31 cellular contexts compared by ENCODE assay signal in the genomic region with DNA sequence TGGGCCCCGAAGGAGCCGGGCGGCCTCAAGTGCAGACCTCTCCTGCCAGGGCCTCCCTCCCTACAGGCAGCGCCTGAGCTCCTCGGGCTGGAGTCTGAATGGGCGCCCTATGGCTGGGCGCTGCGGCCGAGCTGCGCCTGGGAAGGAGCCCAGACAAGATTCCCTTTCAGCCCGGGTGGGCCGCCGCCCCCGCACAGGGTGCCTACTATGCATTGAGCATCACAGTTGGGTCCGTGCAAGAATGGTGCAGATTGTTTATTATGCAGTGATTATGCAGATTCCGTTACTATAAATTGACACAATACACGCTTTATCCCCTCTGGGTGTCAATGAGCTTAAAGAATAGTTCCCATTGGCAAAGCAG.
DNase-seq lines count a peak whose midpoint lies in the region; ATAC-seq and TF ChIP-seq lines count a peak whose summit lies in the region.
"Had no signal": no experiment of that assay in that cellular context is flagged by ENCODE, and none has a peak within 500 bp of the region (broad histone marks: within the 10 kb centered on the region; RNA-seq: fewer than 3 reads in every experiment).

No MANE protein-coding gene starts in this region.

- H3K4me1 Mint-ChIP-seq in activated naive CD4-positive, alpha-beta T cell treated with anti-CD3 and anti-CD28 coated beads for 36 hours (ENCODE audit: low read depth) = peaks cover 50% of the 10 kb centered on the region
- H3K4me1 Mint-ChIP-seq in stimulated activated memory B cell treated with anti-CD40 and anti-IgM and Interleukin-4, amounts not matched to agents 10 μg/mL and 1 μg/mL and 100 μg/mL, for 72 hours = peaks cover 71% of the 10 kb centered on the region
- H3K4me1 Mint-ChIP-seq: GM23338 had no signal

- POLR2A ChIA-PET in OCI-LY7 (lab: Charles Lee) = no interaction called here

- peak overlapping the region; percentile 41 for H3K27ac Mint-ChIP-seq in activated naive CD4-positive, alpha-beta T cell treated with anti-CD3 and anti-CD28 coated beads for 36 hours
- H3K27ac Mint-ChIP-seq in stimulated activated memory B cell treated with anti-CD40 and anti-IgM and Interleukin-4, amounts not matched to agents 10 μg/mL and 1 μg/mL and 100 μg/mL, for 72 hours = peak overlapping the region; percentile 11
- H3K27ac Mint-ChIP-seq: activated CD8-positive, alpha-beta T cell treated with anti-CD3 and anti-CD28 coated beads for 36 hours; GM23338; naive B cell had no signal

- no peak overlapping the region for H3K4me2 ChIP-seq in OCI-LY7 (ENCODE audit: low read length)
- H3K4me2 ChIP-seq: GM23338 had no signal

- H2AFZ ChIP-seq in OCI-LY7 (ENCODE audit: low read length) = no peak overlapping the region
- H2AFZ ChIP-seq: GM23338 had no signal

- no peaks in the 10 kb centered on the region for H3K9me2 ChIP-seq in OCI-LY7 (ENCODE audit: insufficient read depth, low read length)

- H3K36me3 ChIP-seq in OCI-LY7 (ENCODE audit: insufficient read depth, low read length) = peaks cover 8% of the 10 kb centered on the region
- H3K36me3 ChIP-seq: pancreas, right lobe of liver, thyroid gland, vagina had no signal

- H3K9me3 Mint-ChIP-seq in activated naive CD4-positive, alpha-beta T cell treated with anti-CD3 and anti-CD28 coated beads for 36 hours = peaks cover 3% of the 10 kb centered on the region
- H3K9me3 Mint-ChIP-seq in stimulated activated memory B cell treated with anti-CD40 and anti-IgM and Interleukin-4, amounts not matched to agents 10 μg/mL and 1 μg/mL and 100 μg/mL, for 72 hours = peaks cover 2% of the 10 kb centered on the region
- H3K9me3 Mint-ChIP-seq: effector memory CD8-positive, alpha-beta T cell; GM23338 had no signal

- no peak overlapping the region for H3K4me3 ChIP-seq in OCI-LY7 (ENCODE audit: low read depth, low read length, poor library complexity, severe bottlenecking)
- H3K4me3 ChIP-seq: GM23338, left lung, pancreas, right lobe of liver, thyroid gland, vagina had no signal

- no peaks in the 10 kb centered on the region for H3K4me1 ChIP-seq in OCI-LY7 (ENCODE audit: insufficient read depth, low read length, poor library complexity, severe bottlenecking)
- H3K4me1 ChIP-seq: pancreas had no signal

- H3K27ac ChIP-seq in caudate nucleus (ENCODE audit: low read depth, low read length) (no peak overlapping the region), layer of hippocampus (ENCODE audit: low read depth, low read length) (peak overlapping the region; percentile 57), OCI-LY7 (ENCODE audit: low read depth, low read length, poor library complexity, severe bottlenecking) (no peak overlapping the region)
- H3K27ac ChIP-seq: 22Rv1, left lung, pancreas, right lobe of liver, thyroid gland, vagina had no signal

- no peaks in the 10 kb centered on the region for H3K79me2 ChIP-seq in OCI-LY7 (ENCODE audit: insufficient read depth, low read depth, low read length)

- ATAC-seq in stimulated activated memory B cell treated with anti-CD40 and anti-IgM and Interleukin-4, amounts not matched to agents 10 μg/mL and 1 μg/mL and 100 μg/mL, for 72 hours = no peak
- ATAC-seq: activated CD8-positive, alpha-beta T cell treated with anti-CD3 and anti-CD28 coated beads for 36 hours; effector memory CD8-positive, alpha-beta T cell; GM23338; left lung; pancreas; right lobe of liver; Right ventricle myocardium inferior; SK-N-SH treated with all-trans-retinoic acid at 6 μM for 48 hours had no signal

- BruUV-seq in OCI-LY7 (replicated peaks; lab: Mats Ljungman, UMichigan) = no TSS peak

- TF ChIP-seq CTCF in OCI-LY7 (conservative IDR thresholded peaks at IDR 0.05; ENCODE audit: low read length) = no peak

- DNase-seq in activated naive CD4-positive, alpha-beta T cell treated with anti-CD3 and anti-CD28 coated beads for 36 hours = no peak
- no peak for DNase-seq in activated naive CD4-positive, alpha-beta T cell treated with anti-CD3 and anti-CD28 coated beads, Interleukin-2, amount 50 U/mL, for 16 hours
- peak in 43 of 61 donors; percentile 18 to 78 (median 53) for DNase-seq in caudate nucleus (lab: John Stamatoyannopoulos, UW)
- no peak for DNase-seq in activated CD4-positive, alpha-beta T cell treated with anti-CD3 and anti-CD28 coated beads for 4 hours
- DNase-seq in GOT3 (lab: John Stamatoyannopoulos, UW) = no peak
- no peak for DNase-seq in OCI-LY7 (ENCODE audit: low spot score)
- DNase-seq: activated CD4-positive, CD25-positive, alpha-beta regulatory T cell treated with anti-CD3 and anti-CD28 coated beads, Interleukin-2, amount 50 U/mL, for 72 hours; activated CD8-positive, alpha-beta T cell treated with anti-CD3 and anti-CD28 coated beads for 36 hours; activated effector memory CD4-positive, alpha-beta T cell treated with Interleukin-2 at 50 U/mL for 16 hours; CD4-positive, alpha-beta memory T cell; effector memory CD8-positive, alpha-beta T cell; erythroblast; naive B cell; NCI-H1436 treated with DMSO at 0.1 percent for 48 hours; NCI-H2107; OCI-M1; stimulated activated CD4-positive, alpha-beta T cell treated with anti-CD3 and anti-CD28 coated beads, Interleukin-12 subunit alpha, Interleukin-12 subunit beta, amount 100 ng/mL, for 4 hours; stimulated activated CD4-positive, alpha-beta T cell treated with anti-CD3 and anti-CD28 coated beads, Interleukin-4, amount 100 ng/mL, for 4 hours; stimulated activated naive CD4-positive, alpha-beta T cell; T-helper 2 cell; thyroid gland had no signal

- peaks cover 10% of the 10 kb centered on the region for H3K36me3 Mint-ChIP-seq in activated naive CD4-positive, alpha-beta T cell treated with anti-CD3 and anti-CD28 coated beads for 36 hours (ENCODE audit: low read depth)
- H3K36me3 Mint-ChIP-seq in stimulated activated memory B cell treated with anti-CD40 and anti-IgM and Interleukin-4, amounts not matched to agents 10 μg/mL and 1 μg/mL and 100 μg/mL, for 72 hours = peaks cover 41% of the 10 kb centered on the region
- H3K36me3 Mint-ChIP-seq: naive B cell had no signal

- no peaks in the 10 kb centered on the region for H4K20me1 ChIP-seq in OCI-LY7 (ENCODE audit: insufficient read depth, low read length)

- no peaks in the 10 kb centered on the region for H3K27me3 ChIP-seq in layer of hippocampus (ENCODE audit: control insufficient read depth, insufficient read depth, low read length)
- H3K27me3 ChIP-seq: left lung, pancreas, right lobe of liver, thyroid gland, vagina had no signal

- CTCF ChIA-PET in activated naive CD4-positive, alpha-beta T cell treated with anti-CD3 and anti-CD28 coated beads for 36 hours (lab: Charles Lee) = no interaction called here
- CTCF ChIA-PET in OCI-LY7 (lab: Charles Lee; ENCODE audit: unreplicated experiment) = no interaction called here

- no peak overlapping the region for H3K4me3 Mint-ChIP-seq in activated naive CD4-positive, alpha-beta T cell treated with anti-CD3 and anti-CD28 coated beads for 36 hours
- no peak overlapping the region for H3K4me3 Mint-ChIP-seq in stimulated activated memory B cell treated with anti-CD40 and anti-IgM and Interleukin-4, amounts not matched to agents 10 μg/mL and 1 μg/mL and 100 μg/mL, for 72 hours
- H3K4me3 Mint-ChIP-seq: activated CD8-positive, alpha-beta T cell treated with anti-CD3 and anti-CD28 coated beads for 36 hours; CD4-positive, alpha-beta memory T cell; effector memory CD8-positive, alpha-beta T cell; GM23338 had no signal

- no peaks in the 10 kb centered on the region for H3K27me3 Mint-ChIP-seq in activated naive CD4-positive, alpha-beta T cell treated with anti-CD3 and anti-CD28 coated beads for 36 hours (ENCODE audit: low read depth)
- H3K27me3 Mint-ChIP-seq in stimulated activated memory B cell treated with anti-CD40 and anti-IgM and Interleukin-4, amounts not matched to agents 10 μg/mL and 1 μg/mL and 100 μg/mL, for 72 hours = no peaks in the 10 kb centered on the region
- H3K27me3 Mint-ChIP-seq: activated CD8-positive, alpha-beta T cell treated with anti-CD3 and anti-CD28 coated beads for 36 hours; CD4-positive, alpha-beta memory T cell; effector memory CD8-positive, alpha-beta T cell; naive B cell had no signal

- intact Hi-C loops in activated naive CD4-positive, alpha-beta T cell treated with anti-CD3 and anti-CD28 coated beads for 36 hours (cut with micrococcal nuclease) = no loop called here
- intact Hi-C loops in OCI-LY7 (cut with micrococcal nuclease; ENCODE audit: unreplicated experiment) = no loop called here

- no peaks in the 10 kb centered on the region for H3K9me3 ChIP-seq in OCI-LY7 (ENCODE audit: low read length)
- H3K9me3 ChIP-seq: left lung, pancreas, right lobe of liver, thyroid gland, vagina had no signal

Comparison
In these comparisons a context has a peak if more than half of its experiments do, and no peak if none do; other contexts are left out.
1. DNase-seq: peak in caudate nucleus (43 of 61); none in activated naive CD4-positive, alpha-beta T cell treated with anti-CD3 and anti-CD28 coated beads for 36 hours (single experiment), activated naive CD4-positive, alpha-beta T cell treated with anti-CD3 and anti-CD28 coated beads, Interleukin-2, amount 50 U/mL, for 16 hours (single experiment), activated CD4-positive, alpha-beta T cell treated with anti-CD3 and anti-CD28 coated beads for 4 hours (0 of 2), GOT3 (single experiment) and OCI-LY7 (single experiment).